Comparison of ENCODE assay signal across 1 cellular context in the genomic region with DNA sequence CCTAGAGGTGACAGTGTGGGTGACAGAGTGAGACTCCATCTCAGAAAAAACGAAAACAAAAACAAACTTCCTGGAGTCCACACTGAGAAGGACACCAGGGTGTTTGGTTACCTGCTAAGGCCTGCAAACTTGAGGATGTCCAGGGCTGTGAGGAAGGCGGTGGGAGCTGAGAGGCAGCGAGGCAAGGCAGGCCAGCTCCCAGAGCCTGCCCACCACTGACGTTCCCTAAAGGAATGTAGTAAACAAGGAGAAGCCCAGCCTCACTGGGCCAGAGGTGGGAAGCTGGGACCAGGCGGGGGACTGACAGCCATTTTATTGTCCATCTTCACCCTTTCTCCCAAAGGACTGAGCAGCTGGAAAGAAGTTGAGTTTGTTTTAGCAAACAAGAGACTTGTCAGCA.
A peak's percentile ranks its signal among the peaks of the same experiment; 100 is the strongest.
TF ChIP-seq lines count a peak whose summit lies in the region.

No MANE protein-coding gene starts in this region.

TF ChIP-seq in HepG2, 621 proteins besides CTCF, POLR2A, EP300 and RAD21:
- TF ChIP-seq TEAD3 (CRISPR knock-in tag; optimal IDR thresholded peaks at IDR 0.05; ENCODE audit: borderline replicate concordance) = peak; percentile 21
- no peak for TF ChIP-seq SKI (IDR thresholded peaks at IDR 0.05; ENCODE audit: partially characterized antibody)
- TF ChIP-seq TBX3 (IDR thresholded peaks at IDR 0.05; ENCODE audit: borderline replicate concordance) = no peak
- TF ChIP-seq ATRX (CRISPR knock-in tag; IDR thresholded peaks at IDR 0.05; ENCODE audit: borderline replicate concordance) = no peak
- TF ChIP-seq ZNF780A (CRISPR knock-in tag; IDR thresholded peaks at IDR 0.05) = no peak
